37 cellular contexts compared by ENCODE assay signal in the genomic region with DNA sequence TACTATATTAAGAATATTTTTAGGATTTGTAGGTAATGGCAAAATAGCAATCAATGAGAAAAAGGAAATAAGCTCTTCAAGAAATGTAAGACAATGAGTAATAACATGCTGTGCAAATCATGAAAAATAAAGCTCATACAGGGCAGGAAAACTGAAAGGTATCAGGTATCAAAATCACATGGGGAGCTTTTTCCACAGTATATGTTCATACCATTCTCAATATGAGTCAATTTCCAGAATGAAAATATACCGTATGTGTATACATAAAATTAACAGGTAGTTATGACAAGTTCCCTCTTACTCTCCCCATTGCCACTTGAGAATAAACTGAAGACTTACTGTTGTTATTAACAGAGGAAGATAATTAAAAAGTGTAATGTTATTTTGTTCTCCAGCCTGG. TPM values are rescaled to one million over a fixed set of nuclear protein-coding genes. Genes with fewer than 3 reads are reported as not detected.
A peak's percentile ranks its signal among the peaks of the same experiment; 100 is the strongest.
DNase-seq lines count a peak whose midpoint lies in the region; FAIRE-seq and TF ChIP-seq lines count a peak whose summit lies in the region.
"Had no signal": no experiment of that assay in that cellular context is flagged by ENCODE, and none has a peak within 500 bp of the region (broad histone marks: within the 10 kb centered on the region; RNA-seq: fewer than 3 reads in every experiment).

No MANE protein-coding gene starts in this region.

- H3K36me3 ChIP-seq in OCI-LY3 (replicated peaks; ENCODE audit: low read depth, low read length) = peaks cover 5% of the 10 kb centered on the region

- H3K4me1 Mint-ChIP-seq in activated CD4-positive, alpha-beta T cell treated with anti-CD3 and anti-CD28 coated beads, Interleukin-2, amount 10 ng/mL, durations not matched to agents 24 days and 14 days = peaks cover 18% of the 10 kb centered on the region
- H3K4me1 Mint-ChIP-seq in osteocyte (ENCODE audit: unreplicated experiment) = peaks cover 10% of the 10 kb centered on the region

- no peak for FAIRE-seq in GM12892 (lab: Jason Lieb, UNC)
- FAIRE-seq: astrocyte, islet of Langerhans had no signal

- H3K9ac ChIP-seq in OCI-LY3 (ENCODE audit: low read length) = no peak overlapping the region

- intact Hi-C loops in activated CD4-positive, alpha-beta T cell treated with anti-CD3 and anti-CD28 coated beads, Interleukin-2, amount 10 ng/mL, durations not matched to agents 24 days and 14 days (cut with micrococcal nuclease) = loop anchor here (10.0 kb wide), 1 partner anchor 265 kb away; no protein-coding TSS in a partner anchor

- TF ChIP-seq CTCF in GM13976 (IDR thresholded peaks at IDR 0.05; ENCODE audit: borderline replicate concordance, control extremely low read depth, extremely low read depth, insufficient read depth, missing control alignments) (no peak), OCI-LY3 (IDR thresholded peaks at IDR 0.05; ENCODE audit: low read depth, low read length) (no peak), osteocyte (IDR thresholded peaks at IDR 0.05) (no peak)

- H3K27me3 ChIP-seq in OCI-LY3 (ENCODE audit: low read depth, low read length) = no peaks in the 10 kb centered on the region
- H3K27me3 ChIP-seq: cardiac muscle cell, left lung, testis had no signal

- H3K79me2 ChIP-seq in OCI-LY3 (ENCODE audit: low read length) = no peaks in the 10 kb centered on the region

- H3K9me3 Mint-ChIP-seq in activated CD4-positive, alpha-beta T cell treated with anti-CD3 and anti-CD28 coated beads, Interleukin-2, amount 10 ng/mL, durations not matched to agents 24 days and 14 days = no peaks in the 10 kb centered on the region
- no peaks in the 10 kb centered on the region for H3K9me3 Mint-ChIP-seq in osteocyte (ENCODE audit: unreplicated experiment)
- H3K9me3 Mint-ChIP-seq: activated naive CD8-positive, alpha-beta T cell treated with anti-CD3 and anti-CD28 coated beads, Interleukin-2, amount 10 ng/mL, durations not matched to agents 7 days and 5 days; effector memory CD8-positive, alpha-beta T cell; H9; memory B cell; nephron progenitor cell had no signal

- H3K4me3 ChIP-seq in OCI-LY3 (ENCODE audit: low read length) = no peak overlapping the region
- H3K4me3 ChIP-seq: cardiac muscle cell, left lung, testis had no signal

- peak overlapping the region; percentile 52 for H3K27ac Mint-ChIP-seq in activated CD4-positive, alpha-beta T cell treated with anti-CD3 and anti-CD28 coated beads, Interleukin-2, amount 10 ng/mL, durations not matched to agents 24 days and 14 days
- H3K27ac Mint-ChIP-seq in osteocyte (ENCODE audit: unreplicated experiment) = peak overlapping the region; percentile 32
- H3K27ac Mint-ChIP-seq: activated naive CD8-positive, alpha-beta T cell treated with anti-CD3 and anti-CD28 coated beads, Interleukin-2, amount 10 ng/mL, durations not matched to agents 7 days and 5 days; effector memory CD8-positive, alpha-beta T cell; memory B cell; nephron progenitor cell had no signal

- H3K4me1 ChIP-seq in OCI-LY3 (ENCODE audit: low read length) = peaks cover 13% of the 10 kb centered on the region

- TF ChIP-seq POLR2A in GM12892 (IDR thresholded peaks at IDR 0.05; ENCODE audit: low read depth, low read length) = no peak

- in situ Hi-C loops in GM13976 (cut with MboI; ENCODE audit: low sequenced_read_pairs, unreplicated experiment) = no loop called here
- in situ Hi-C loops in KBM-7 (cut with MboI; ENCODE audit: low pct_unique_long_range_greater_than_20kb, low sequenced_read_pairs) = no loop called here

- H3K4me3 Mint-ChIP-seq in activated CD4-positive, alpha-beta T cell treated with anti-CD3 and anti-CD28 coated beads, Interleukin-2, amount 10 ng/mL, durations not matched to agents 24 days and 14 days = no peak overlapping the region
- H3K4me3 Mint-ChIP-seq in osteocyte (ENCODE audit: unreplicated experiment) = no peak overlapping the region
- H3K4me3 Mint-ChIP-seq: activated naive CD8-positive, alpha-beta T cell treated with anti-CD3 and anti-CD28 coated beads, Interleukin-2, amount 10 ng/mL, durations not matched to agents 7 days and 5 days; effector memory CD8-positive, alpha-beta T cell; H9; memory B cell; nephron progenitor cell had no signal

- H4K20me1 ChIP-seq in OCI-LY3 (ENCODE audit: insufficient read depth, low read length) = peaks cover 4% of the 10 kb centered on the region; the same call in 1 of the 2 replicates

- no peak for DNase-seq in activated CD4-positive, alpha-beta T cell treated with anti-CD3 and anti-CD28 coated beads, Interleukin-2, amount 10 ng/mL, durations not matched to agents 24 days and 14 days
- DNase-seq in activated CD4-positive, alpha-beta T cell treated with anti-CD3 and anti-CD28 coated beads for 48 hours = no peak
- DNase-seq in GM13976 (ENCODE audit: low spot score) (peak; percentile 23), osteocyte (ENCODE audit: extremely low spot score, unreplicated experiment) (no peak), KBM-7 (no peak), GM12892 (ENCODE audit: insufficient read length) (no peak)
- DNase-seq in stimulated activated CD4-positive, alpha-beta T cell treated with anti-CD3 and anti-CD28 coated beads, Interleukin-2, amount 100 ng/mL, for 48 hours = no peak
- DNase-seq: activated CD4-positive, alpha-beta T cell treated with anti-CD3 and anti-CD28 coated beads for 1 hour; activated naive CD8-positive, alpha-beta T cell treated with anti-CD3 and anti-CD28 coated beads, Interleukin-2, amount 10 ng/mL, durations not matched to agents 7 days and 5 days; COR-L47; cortex of kidney; effector memory CD8-positive, alpha-beta T cell; glutamatergic neuron; H9; left lung; MM.1S; NCI-H1417; NCI-H2029 treated with DMSO at 0.1 percent for 48 hours; NCI-H774; nephron progenitor cell; SIG-M5; stimulated activated naive CD4-positive, alpha-beta T cell; testis had no signal

- no peaks in the 10 kb centered on the region for H3K9me3 ChIP-seq in OCI-LY3 (ENCODE audit: insufficient read depth, low read length)
- H3K9me3 ChIP-seq: left lung, testis had no signal

- H2AFZ ChIP-seq in OCI-LY3 (ENCODE audit: low read depth, low read length) = no peak overlapping the region

- no peak overlapping the region for H3K27ac ChIP-seq in OCI-LY3 (ENCODE audit: low read length)
- H3K27ac ChIP-seq: C4-2B, cardiac muscle cell, left lung, testis had no signal

- H3K36me3 Mint-ChIP-seq in activated CD4-positive, alpha-beta T cell treated with anti-CD3 and anti-CD28 coated beads, Interleukin-2, amount 10 ng/mL, durations not matched to agents 24 days and 14 days (ENCODE audit: low read depth) = peaks cover 34% of the 10 kb centered on the region
- H3K36me3 Mint-ChIP-seq in osteocyte (ENCODE audit: unreplicated experiment) = peaks cover 31% of the 10 kb centered on the region

- H3K27me3 Mint-ChIP-seq in activated CD4-positive, alpha-beta T cell treated with anti-CD3 and anti-CD28 coated beads, Interleukin-2, amount 10 ng/mL, durations not matched to agents 24 days and 14 days = peaks cover 4% of the 10 kb centered on the region
- H3K27me3 Mint-ChIP-seq in osteocyte (ENCODE audit: unreplicated experiment) = no peaks in the 10 kb centered on the region
- H3K27me3 Mint-ChIP-seq: activated naive CD8-positive, alpha-beta T cell treated with anti-CD3 and anti-CD28 coated beads, Interleukin-2, amount 10 ng/mL, durations not matched to agents 7 days and 5 days; effector memory CD8-positive, alpha-beta T cell; memory B cell had no signal

- peak overlapping the region; percentile 13; the same call in 1 of the 2 replicates for H3K4me2 ChIP-seq in OCI-LY3 (ENCODE audit: low read length)

RNA-seq across cellular contexts. Expression of a gene that starts 35.9 kb away (rescaled TPM):
- not detected in 2 replicates for total RNA-seq in activated CD4-positive, alpha-beta T cell treated with anti-CD3 and anti-CD28 coated beads, Interleukin-2, amount 10 ng/mL, durations not matched to agents 24 days and 14 days
- total RNA-seq in osteocyte = not detected in 2 replicates
- not detected for polyA plus RNA-seq in GM12892 (2012; ENCODE audit: missing spikeins)
- total RNA-seq: A172; activated CD8-positive, alpha-beta memory T cell treated with anti-CD3 and anti-CD28 coated beads for 36 hours; activated naive CD8-positive, alpha-beta T cell treated with anti-CD3 and anti-CD28 coated beads, Interleukin-2, amount 10 ng/mL, durations not matched to agents 7 days and 5 days; astrocyte; cardiac muscle cell; epithelial cell of proximal tubule; G401; H9; left lung; osteoblast; skeletal muscle tissue; T-helper 2 cell treated with Interferon-gamma antibody and Interleukin-4, amounts not matched to agents 100 ng/mL and 5 ng/mL, for 36 hours; ureter had no signal
- polyA plus RNA-seq: cardiac muscle cell had no signal

RNA-seq across cellular contexts. Expression of a gene that starts 41.9 kb away (rescaled TPM):
- total RNA-seq in activated CD4-positive, alpha-beta T cell treated with anti-CD3 and anti-CD28 coated beads, Interleukin-2, amount 10 ng/mL, durations not matched to agents 24 days and 14 days = 87.9 and 91.1 TPM in 2 replicates
- 66.2 and 86.0 TPM in 2 replicates for total RNA-seq in osteocyte
- polyA plus RNA-seq in GM12892 (2012; ENCODE audit: missing spikeins) = 30.6 TPM

RNA-seq across cellular contexts. Expression of a gene that starts 53.7 kb away (rescaled TPM):
- 5.5 and 6.3 TPM in 2 replicates for total RNA-seq in activated CD4-positive, alpha-beta T cell treated with anti-CD3 and anti-CD28 coated beads, Interleukin-2, amount 10 ng/mL, durations not matched to agents 24 days and 14 days
- total RNA-seq in osteocyte = 47.5 and 48.0 TPM in 2 replicates
- 17.7 TPM for polyA plus RNA-seq in GM12892 (2012; ENCODE audit: missing spikeins)
